ENCODE assay signal across 19 cellular contexts in the genomic region with DNA sequence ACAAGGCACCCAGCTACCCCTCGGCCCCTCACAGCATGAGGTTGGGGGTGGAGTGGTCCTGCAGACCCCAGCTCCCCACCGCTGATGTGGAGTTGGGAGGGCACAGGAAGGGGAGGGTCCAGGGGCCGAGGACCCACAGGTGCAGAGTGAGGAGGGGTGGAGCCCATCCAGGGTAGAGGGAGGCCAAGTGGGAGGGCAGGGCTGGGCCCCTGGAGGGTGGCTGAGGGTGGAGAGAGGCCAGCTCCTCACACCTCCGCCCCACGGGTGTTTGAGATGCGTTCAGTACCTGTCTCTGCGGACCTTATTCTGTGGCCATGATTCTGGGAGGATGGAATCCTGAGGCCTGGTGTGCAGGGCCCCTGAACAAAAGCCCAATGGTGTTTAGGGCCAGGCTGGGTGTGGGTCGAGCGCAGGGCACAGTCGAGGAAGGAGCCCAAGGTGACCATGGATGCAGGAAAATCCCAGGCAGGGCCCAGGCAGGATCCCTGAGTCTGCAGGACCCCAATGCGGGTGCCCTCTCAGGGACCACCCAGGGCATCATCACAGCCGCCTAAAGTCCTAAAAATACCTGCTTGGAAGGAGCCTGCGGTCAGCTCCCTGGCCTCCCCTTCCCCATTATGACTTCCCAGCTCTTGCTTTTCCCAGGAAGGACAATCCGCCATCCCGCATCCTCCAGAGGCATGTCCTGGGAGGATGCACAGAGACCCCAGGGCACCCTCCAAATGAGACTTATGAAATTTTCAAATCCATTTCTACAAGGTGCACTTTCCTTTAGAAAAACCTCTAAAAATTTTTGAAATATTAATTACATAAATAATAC.
"Had no signal": no experiment of that assay in that cellular context is flagged by ENCODE, and none has a peak within 500 bp of the region (broad histone marks: within the 10 kb centered on the region; RNA-seq: fewer than 3 reads in every experiment).

No MANE protein-coding gene starts in this region.

- DNase-seq: activated B cell treated with CpG ODN at 0.5 μM for 24 hours; activated CD4-positive, alpha-beta T cell treated with anti-CD3 and anti-CD28 coated beads for 1 hour; activated CD4-positive, alpha-beta T cell treated with anti-CD3 and anti-CD28 coated beads, Interleukin-2, amount 10 ng/mL, durations not matched to agents 24 days and 14 days; activated CD4-positive, alpha-beta T cell treated with anti-CD3 and anti-CD28 coated beads, Interleukin-2, amount 50 U/mL, for 48 hours; activated gamma-delta T cell; activated naive CD4-positive, alpha-beta T cell treated with anti-CD3 and anti-CD28 coated beads, Interleukin-2, amount 10 ng/mL, durations not matched to agents 7 days and 5 days; activated naive CD8-positive, alpha-beta T cell treated with anti-CD3 and anti-CD28 coated beads for 36 hours; activated T-cell treated with anti-CD3 and anti-CD28 coated beads, Interleukin-2, amount 50 U/mL, for 1 hour; KG1; NCI-H1048; NCI-H146; NCI-H187 treated with DMSO at 0.1 percent for 48 hours; NCI-H2081 treated with DMSO at 0.1 percent for 48 hours; NCI-H446; NCI-H524; SHP77 treated with DMSO at 0.1 percent for 48 hours; T-cell; T-helper 2 cell; T1000 had no signal
